Comparison of ENCODE assay signal across 26 cellular contexts in genomic region chr6:45170309-45170708, GRCh38.
"Had no signal": no experiment of that assay in that cellular context is flagged by ENCODE, and none has a peak within 500 bp of the region (broad histone marks: within the 10 kb centered on the region; RNA-seq: fewer than 3 reads in every experiment).

No MANE protein-coding gene starts in this region.

- H3K27me3 ChIP-seq: dorsolateral prefrontal cortex, esophagus squamous epithelium, gastrocnemius medialis, heart right ventricle, left lung had no signal

- FAIRE-seq: endometrium, islet of Langerhans, keratinocyte had no signal

- H3K4me3 ChIP-seq: dorsolateral prefrontal cortex, esophagus squamous epithelium, gastrocnemius medialis, heart right ventricle, left lung, lower lobe of right lung, mucosa of descending colon had no signal

- ATAC-seq: esophagus mucosa; gastrocnemius medialis; heart right ventricle; left cardiac atrium; left lung; left ventricle myocardium superior; lower lobe of right lung; mucosa of descending colon; naive thymus-derived CD8-positive, alpha-beta T cell had no signal

- H3K4me1 ChIP-seq: esophagus squamous epithelium, gastrocnemius medialis, left lung, lower lobe of right lung had no signal

- H3K27ac ChIP-seq: dorsolateral prefrontal cortex, epithelial cell of prostate, esophagus squamous epithelium, gastrocnemius medialis, heart right ventricle, left lung, lower lobe of right lung had no signal

- DNase-seq: dermis blood vessel endothelial cell; dorsolateral prefrontal cortex; effector CD4-positive, alpha-beta T cell; effector memory CD4-positive, alpha-beta T cell; erythroblast; esophagus squamous epithelium; foreskin fibroblast; foreskin melanocyte; gastrocnemius medialis; glutamatergic neuron; head of caudate nucleus; heart right ventricle; hippocampal formation; left cardiac atrium; left lung; left ventricle myocardium superior; lower lobe of right lung; mesenchymal stem cell; mucosa of descending colon; naive B cell; naive thymus-derived CD8-positive, alpha-beta T cell had no signal

- H3K9me3 ChIP-seq: esophagus squamous epithelium, gastrocnemius medialis, heart right ventricle, left lung, lower lobe of right lung, mucosa of descending colon had no signal

- H3K36me3 ChIP-seq: esophagus squamous epithelium, gastrocnemius medialis, heart right ventricle, left lung, lower lobe of right lung had no signal
